ENCODE assay signal across 8 cellular contexts in the genomic region with DNA sequence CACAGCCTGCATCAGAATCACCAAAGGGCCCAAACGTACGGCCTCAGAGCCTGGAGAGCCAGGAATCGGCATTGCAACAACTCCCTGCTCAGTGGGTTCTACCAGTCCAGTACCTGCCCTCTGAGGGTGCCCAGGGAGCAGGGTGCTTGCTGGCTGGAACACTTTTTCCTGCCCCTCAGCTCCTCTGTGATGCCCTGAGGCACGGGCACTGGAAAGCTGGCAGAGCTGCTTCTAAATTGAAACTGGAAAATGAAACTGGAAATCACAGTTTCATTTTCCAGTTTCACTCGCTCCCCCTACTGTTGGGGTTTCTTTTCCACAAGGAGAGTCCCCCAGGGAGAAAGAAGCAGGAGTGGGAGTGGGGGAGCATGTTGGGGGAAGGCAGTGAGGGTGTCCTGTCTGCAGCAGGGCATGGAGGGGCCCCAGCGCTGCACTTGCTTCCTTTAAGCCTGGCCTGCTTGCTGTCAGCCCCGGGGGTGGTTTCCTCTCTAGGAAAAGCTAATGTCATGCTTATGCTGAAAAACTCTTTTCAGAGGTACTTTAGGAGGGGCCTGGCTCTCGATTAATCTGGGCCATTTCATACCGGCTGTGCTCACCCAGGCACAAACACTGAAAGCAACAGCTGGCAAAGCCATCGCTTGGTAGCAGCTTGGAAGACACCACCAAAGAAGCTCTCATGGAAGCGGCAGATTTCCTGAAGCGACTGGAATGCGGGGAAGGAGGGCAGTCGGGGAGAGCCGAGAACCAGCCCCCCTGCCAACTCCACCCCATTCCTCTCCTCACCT. TPM values are rescaled to one million over a fixed set of nuclear protein-coding genes. Genes with fewer than 3 reads are reported as not detected.
DNase-seq lines count a peak whose midpoint lies in the region; TF ChIP-seq lines count a peak whose summit lies in the region.

No MANE protein-coding gene starts in this region.

- H2BK5ac ChIP-seq in H9 (ENCODE audit: insufficient read length, low read length) = no peak overlapping the region

- H4K5ac ChIP-seq in H9 (ENCODE audit: insufficient read length, low read depth, low read length) = no peak overlapping the region

- H3K27ac ChIP-seq in ACC112 (ENCODE audit: low read depth, low read length) (0 out of 2 replicates have a peak overlapping the region, but pooled peaks have one; percentile 1), H9 (ENCODE audit: insufficient read length, low read depth, low read length) (no peak overlapping the region), liver (ENCODE audit: low read depth in 1 of 2, low read length in 2 of 2) (peak overlapping the region; percentile 89 to 91)

- H3K79me1 ChIP-seq in H9 (ENCODE audit: insufficient read depth, low read depth, low read length, poor library complexity, severe bottlenecking) = no peaks in the 10 kb centered on the region

- H3K9me3 ChIP-seq in H9 (ENCODE audit: control insufficient read depth, low read depth, low read length) (no peaks in the 10 kb centered on the region), liver (ENCODE audit: control insufficient read depth in 4 of 4, low read length in 3 of 4) (no peaks in the 10 kb centered on the region)

- DNase-seq in H9 (no peak), type B pancreatic cell (ENCODE audit: extremely low spot score, unreplicated experiment) (no peak), NCI-H1092 (lab: John Stamatoyannopoulos, UW) (no peak), globus pallidus (ENCODE audit: low spot score) (no peak), glomerular visceral epithelial cell (ENCODE audit: extremely low spot score) (no peak)
- DNase-seq in activated naive CD4-positive, alpha-beta T cell treated with anti-CD3 and anti-CD28 coated beads, Interleukin-2, amount 50 U/mL, for 16 hours = peak; percentile 49

- H3K36me3 Mint-ChIP-seq in H9 (ENCODE audit: insufficient read depth in 1 of 3, low read depth in 3 of 3) (peaks cover 0 to 7% (median 1%) of the 10 kb centered on the region in 3 experiments; a peak in 4 of 7 replicates), type B pancreatic cell (peaks cover 3% of the 10 kb centered on the region)

- no peak overlapping the region for H2BK20ac ChIP-seq in H9 (ENCODE audit: low read depth, low read length, poor library complexity, severe bottlenecking)

- H4K91ac ChIP-seq in H9 (ENCODE audit: insufficient read length, low read depth, low read length) = no peak overlapping the region

- no peaks in the 10 kb centered on the region for H3K23me2 ChIP-seq in H9 (ENCODE audit: insufficient read length, low read depth, low read length, poor library complexity, severe bottlenecking)

- TF ChIP-seq CTCF in H9 (conservative IDR thresholded peaks at IDR 0.05) = no peak
- peak; percentile 28 for TF ChIP-seq CTCF in liver (IDR thresholded peaks at IDR 0.05; ENCODE audit: low read depth, low read length, missing input control)
- no peak for TF ChIP-seq CTCF in type B pancreatic cell (conservative IDR thresholded peaks at IDR 0.05)

- no peak overlapping the region for H3K4me2 ChIP-seq in H9 (ENCODE audit: insufficient read depth, insufficient read length, low read length)

- no peaks in the 10 kb centered on the region for H3K79me2 ChIP-seq in ACC112 (ENCODE audit: control insufficient read depth, insufficient read depth, low read length, unreplicated experiment)
- H3K79me2 ChIP-seq in H9 (ENCODE audit: insufficient read depth, low read length) = no peaks in the 10 kb centered on the region

- H3K18ac ChIP-seq in H9 (ENCODE audit: insufficient read length, low read depth, low read length) = no peak overlapping the region

- H3K27me3 Mint-ChIP-seq in H9 (ENCODE audit: low read depth) (peaks cover 9% of the 10 kb centered on the region), type B pancreatic cell (no peaks in the 10 kb centered on the region)

- H2BK120ac ChIP-seq in H9 (ENCODE audit: low read depth, low read length, poor library complexity, severe bottlenecking) = no peak overlapping the region

- H4K8ac ChIP-seq in H9 (replicated peaks; ENCODE audit: insufficient read length, low read depth, low read length) = no peak overlapping the region

- H3K56ac ChIP-seq in H9 (ENCODE audit: insufficient read length, low read depth, low read length) = no peak overlapping the region

- no CpG with 5 or more reads among the region's 15 CpGs for WGBS in H9 (ENCODE audit: extremely low coverage, insufficient read length, low lambda C conversion rate)
- 28% methylated on average over 15 of the region's 15 CpGs for WGBS in liver

- no peak overlapping the region for H2AK5ac ChIP-seq in H9 (ENCODE audit: insufficient read length, low read length)

- H3K9ac ChIP-seq in H9 (ENCODE audit: extremely low read depth, insufficient read length, low read length) = no peak overlapping the region
- H3K9ac ChIP-seq in liver (ENCODE audit: low read depth in 1 of 2, low read length in 2 of 2) = peak overlapping the region; percentile 13 to 78

- no peak overlapping the region; the same call in 1 of the 2 replicates for H3K4ac ChIP-seq in H9 (ENCODE audit: low read depth, low read length)

- peak overlapping the region; percentile 66; the same call in 1 of the 2 replicates for H3K14ac ChIP-seq in H9 (ENCODE audit: insufficient read depth, low read length)

- peak; percentile 70 to 72 for TF ChIP-seq RAD21 in liver (IDR thresholded peaks at IDR 0.05)

- H3K27ac Mint-ChIP-seq in H9 (peak overlapping the region in 2 of 3 experiments; percentile 41 to 49; a peak in 1 of 7 replicates), type B pancreatic cell (peak overlapping the region; percentile 87)

- peaks cover 5 to 10% of the 10 kb centered on the region in 2 experiments for H3K9me3 Mint-ChIP-seq in H9
- H3K9me3 Mint-ChIP-seq in type B pancreatic cell = no peaks in the 10 kb centered on the region

- H3K4me1 Mint-ChIP-seq in H9 = peaks cover 27% of the 10 kb centered on the region in 2 experiments
- H3K4me1 Mint-ChIP-seq in type B pancreatic cell (ENCODE audit: unreplicated experiment) = peaks cover 38% of the 10 kb centered on the region

- H3K36me3 ChIP-seq in ACC112 (ENCODE audit: insufficient read depth, low read length) = no peaks in the 10 kb centered on the region
- H3K36me3 ChIP-seq in liver (ENCODE audit: control insufficient read depth in 4 of 4, insufficient read depth in 3 of 4, low read depth in 1 of 4, low read length in 3 of 4) = no peaks in the 10 kb centered on the region

- H4K20me1 ChIP-seq in H9 (ENCODE audit: control insufficient read depth, insufficient read depth, insufficient read length) = no peaks in the 10 kb centered on the region

- H3K4me1 ChIP-seq in ACC112 (ENCODE audit: control insufficient read depth, insufficient read depth, low read length, unreplicated experiment) (peaks cover 46% of the 10 kb centered on the region), H9 (ENCODE audit: insufficient read depth, low read length) (peaks cover 12% of the 10 kb centered on the region; the same call in 1 of the 2 replicates), liver (ENCODE audit: control insufficient read depth in 4 of 4, insufficient read depth in 4 of 4, low read length in 3 of 4) (peaks cover 24 to 92% (median 82%) of the 10 kb centered on the region in 4 donors)

- no peak overlapping the region for H3T11ph ChIP-seq in H9 (ENCODE audit: low read length)

- H2BK15ac ChIP-seq in H9 (ENCODE audit: low read depth, low read length) = no peak overlapping the region

- H2BK12ac ChIP-seq in H9 (ENCODE audit: insufficient read length, low read depth, low read length) = no peak overlapping the region

- no peak overlapping the region for H3K23ac ChIP-seq in H9 (ENCODE audit: insufficient read length, low read depth, low read length)

- H2AFZ ChIP-seq in ACC112 (ENCODE audit: low read length, unreplicated experiment) (no peak overlapping the region), H9 (ENCODE audit: low read length) (no peak overlapping the region)

- H3K4me3 ChIP-seq in ACC112 (ENCODE audit: low read depth, low read length) (no peak overlapping the region), liver (ENCODE audit: low read depth in 1 of 3, low read length in 3 of 3) (peak overlapping the region in 1 of 3 donors; percentile 6)

- no peak overlapping the region; a peak in 1 of 5 replicates for H3K4me3 Mint-ChIP-seq in H9
- H3K4me3 Mint-ChIP-seq in type B pancreatic cell = no peak overlapping the region

- H3K27me3 ChIP-seq in ACC112 (ENCODE audit: insufficient read depth, low read length) (no peaks in the 10 kb centered on the region), H9 (ENCODE audit: insufficient read depth, low read length) (no peaks in the 10 kb centered on the region), liver (ENCODE audit: control insufficient read depth in 4 of 4, insufficient read depth in 4 of 4, low read length in 3 of 4) (no peaks in the 10 kb centered on the region)

TF ChIP-seq in liver, 16 proteins besides CTCF, POLR2A, EP300 and RAD21:
- TF ChIP-seq YY1 (IDR thresholded peaks at IDR 0.05) (peak; percentile 27), TAF1 (conservative IDR thresholded peaks at IDR 0.05) (no peak), HNF4G (IDR thresholded peaks at IDR 0.05) (peak; percentile 18), SP1 (IDR thresholded peaks at IDR 0.05) (peak; percentile 29)

RNA-seq across cellular contexts. Expression of gene IRF1, which starts 26.2 kb away (rescaled TPM):
- 7.2 and 8.7 TPM in 2 replicates for total RNA-seq in H9 (2021)
- 10 to 100 TPM in 1 of 2 donors, 1 to 10 TPM in 1; 9.5 to 42.6 TPM for total RNA-seq in liver
- polyA plus RNA-seq in liver = 10 to 100 TPM; 22.1 to 27.3 TPM
- 50.1 and 77.4 TPM in 2 replicates for total RNA-seq in type B pancreatic cell (ENCODE audit: low replicate concordance)
